In genomic region chr14:52790011-52790755, GRCh38 we compare ENCODE assay signal across 7 cellular contexts. TPM values are rescaled to one million over a fixed set of nuclear protein-coding genes. Genes with fewer than 3 reads are reported as not detected.
DNase-seq lines count a peak whose midpoint lies in the region; ATAC-seq, FAIRE-seq and TF ChIP-seq lines count a peak whose summit lies in the region.

No MANE protein-coding gene starts in this region.

- H3K4me1 ChIP-seq in NT2/D1 (ENCODE audit: insufficient read depth, insufficient read length) (no peaks in the 10 kb centered on the region), pancreas (peaks cover 7 to 20% (median 12%) of the 10 kb centered on the region in 3 donors)

- DNase-seq in GM12864 (ENCODE audit: low read depth) (no peak), NT2/D1 (ENCODE audit: low read depth, low spot score) (no peak), epithelial cell of prostate (ENCODE audit: low read depth, low spot score) (no peak), pancreas (no peak), NK-92 (lab: John Stamatoyannopoulos, UW; ENCODE audit: unreplicated experiment) (no peak), ureter (ENCODE audit: low spot score) (no peak)

- H3K9me3 ChIP-seq in NT2/D1 (ENCODE audit: insufficient read depth, low read length) (no peaks in the 10 kb centered on the region), pancreas (no peaks in the 10 kb centered on the region)

- TF ChIP-seq CTCF in GM12864 (IDR thresholded peaks at IDR 0.05; ENCODE audit: low read depth, low read length, missing control alignments) (no peak), pancreas (IDR thresholded peaks at IDR 0.05) (no peak)

- H3K27me3 ChIP-seq in NT2/D1 (ENCODE audit: insufficient read depth, insufficient read length), result no peaks in the 10 kb centered on the region
- no peaks in the 10 kb centered on the region for H3K27me3 ChIP-seq in pancreas

- FAIRE-seq in pancreas (lab: Jason Lieb, UNC), result no peak

- peak overlapping the region; percentile 86 for H3K9ac ChIP-seq in NT2/D1 (ENCODE audit: insufficient read length, low read depth)

- peaks cover 4% of the 10 kb centered on the region for H3K36me3 ChIP-seq in NT2/D1 (ENCODE audit: insufficient read depth, insufficient read length, low read length)
- no peaks in the 10 kb centered on the region for H3K36me3 ChIP-seq in pancreas

- H3K27ac ChIP-seq in epithelial cell of prostate (peak overlapping the region; percentile 88), pancreas (peak overlapping the region in 1 of 4 donors; percentile 91)

- H3K4me3 ChIP-seq in GM12864 (ENCODE audit: low read depth, low read length) (peak overlapping the region; percentile 84), NT2/D1 (ENCODE audit: insufficient read length, low read depth) (peak overlapping the region; percentile 82), pancreas (peak overlapping the region; percentile 57 to 73 (median 68))

- WGBS in pancreas, 2 donors, result 22 to 34% methylated on average over 18 of the region's 18 CpGs

- intact Hi-C loops in pancreas (cut with DNase I), result no loop called here

- ATAC-seq in pancreas, result no peak
- ATAC-seq in HG03571 (IDR thresholded peaks at IDR 0.05; ENCODE audit: unreplicated experiment), result no peak

RNA-seq across cellular contexts. Expression of gene GNPNAT1, which starts 1.2 kb away (rescaled TPM):
- total RNA-seq in pancreas (10 to 100 TPM; 15.8 to 26.9 (median 18.5) TPM), ureter (20.0 TPM)
- 1 to 10 TPM; 8.1 to 9.5 TPM for polyA plus RNA-seq in pancreas
